In the genomic region with DNA sequence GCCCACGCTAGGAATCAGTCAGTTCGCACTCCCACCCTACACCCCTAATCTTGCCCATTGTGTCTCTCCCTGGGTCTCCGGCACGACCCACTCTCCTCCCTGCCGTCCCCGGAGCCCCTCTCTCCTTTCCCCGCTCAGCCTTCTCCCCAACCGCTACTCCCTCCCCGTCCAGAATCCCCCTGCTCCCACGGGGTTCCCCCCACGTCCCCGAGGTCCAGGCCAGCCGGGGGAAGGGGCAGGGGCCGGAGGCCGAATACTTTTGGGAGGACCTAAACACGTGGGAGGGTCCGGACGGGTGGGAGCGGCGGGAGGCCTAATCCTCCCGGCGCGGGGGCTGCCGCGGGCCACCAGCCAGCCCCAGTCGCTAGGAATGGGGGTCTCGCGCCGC, we compare ENCODE assay signal across 15 cellular contexts. TPM values are rescaled to one million over a fixed set of nuclear protein-coding genes. Genes with fewer than 3 reads are reported as not detected.
DNase-seq lines count a peak whose midpoint lies in the region; ATAC-seq, FAIRE-seq and TF ChIP-seq lines count a peak whose summit lies in the region.
"Had no signal": no experiment of that assay in that cellular context is flagged by ENCODE, and none has a peak within 500 bp of the region (broad histone marks: within the 10 kb centered on the region; RNA-seq: fewer than 3 reads in every experiment).

No MANE protein-coding gene starts in this region.

- FAIRE-seq in HepG2 (lab: Jason Lieb, UNC): no peak
- FAIRE-seq: TTC549 had no signal

- H3F3A ChIP-seq in GM23248 (ENCODE audit: insufficient read depth): no peaks in the 10 kb centered on the region

- in situ Hi-C loops in HepG2 (cut with HindIII; ENCODE audit: extremely low pct_ligation_motif_present, low pct_unique_long_range_greater_than_20kb) (loop anchor here (5.0 kb wide), 1 partner anchor 61 kb away; no protein-coding TSS in a partner anchor), GM23248 (cut with MboI) (no loop called here)

- ATAC-seq in HepG2 (peak; percentile 13), sciatic nerve (peak; percentile 26)
- ATAC-seq in activated naive CD4-positive, alpha-beta T cell treated with anti-CD3 and anti-CD28 coated beads, Interleukin-2, amount 50 U/mL, for 72 hours: no peak

- BruUV-seq in Calu3 (replicated peaks; lab: Mats Ljungman, UMichigan) (no TSS peak), HepG2 (replicated peaks; lab: Mats Ljungman, UMichigan) (TSS peak; percentile 80)

- H3K9me3 Mint-ChIP-seq in Calu3 (ENCODE audit: low read depth, unreplicated experiment): no peaks in the 10 kb centered on the region
- peaks cover 0 to 9% of the 10 kb centered on the region in 2 donors for H3K9me3 Mint-ChIP-seq in activated naive CD4-positive, alpha-beta T cell treated with anti-CD3 and anti-CD28 coated beads, Interleukin-2, amount 50 U/mL, for 72 hours

- peaks cover 5 to 6% of the 10 kb centered on the region in 2 experiments; a peak in 2 of 5 replicates for H3K36me3 ChIP-seq in HepG2 (replicated peaks in 1 of 2; ENCODE audit: control insufficient read depth in 1 of 2, insufficient read depth in 2 of 2, low read length in 2 of 2)
- H3K36me3 ChIP-seq in GM23248 (ENCODE audit: low read depth): no peaks in the 10 kb centered on the region

- H3K9me3 ChIP-seq in HepG2 (ENCODE audit: low read length) (no peaks in the 10 kb centered on the region), GM23248 (ENCODE audit: low read depth) (no peaks in the 10 kb centered on the region)

- H3K27me3 ChIP-seq in dorsolateral prefrontal cortex: peaks cover 0 to 34% (median 16%) of the 10 kb centered on the region in 45 donors
- no peaks in the 10 kb centered on the region; a peak in 1 of 5 replicates for H3K27me3 ChIP-seq in HepG2 (ENCODE audit: control insufficient read depth in 1 of 2, insufficient read depth in 2 of 2, low read length in 2 of 2)
- peaks cover 26% of the 10 kb centered on the region for H3K27me3 ChIP-seq in GM23248 (replicated peaks; ENCODE audit: insufficient read depth)

- 4% methylated on average over 13 of the region's 29 CpGs for WGBS in HepG2 (ENCODE audit: low lambda C conversion rate)
- WGBS in GM23248 (ENCODE audit: low coverage in 1 of 2, low lambda C conversion rate in 2 of 2, missing lambda C conversion rate in 2 of 2), 2 experiments: 2 to 3% methylated on average over 9 to 29 of the region's 29 CpGs

- H3K9ac ChIP-seq in HepG2 (ENCODE audit: insufficient read depth, low read depth, low read length): peak overlapping the region; percentile 75
- H3K9ac ChIP-seq in GM23248: no peak overlapping the region

- TF ChIP-seq EP300 in HepG2 (IDR thresholded peaks at IDR 0.05; ENCODE audit: low read depth in 2 of 2, low read length in 2 of 2) (no peak), HepG2 (CRISPR knock-in tag; IDR thresholded peaks at IDR 0.05; ENCODE audit: borderline replicate concordance) (no peak)

- peaks cover 41% of the 10 kb centered on the region for H3K4me1 ChIP-seq in HepG2 (ENCODE audit: insufficient read depth, low read length)
- no peaks in the 10 kb centered on the region for H3K4me1 ChIP-seq in GM23248 (ENCODE audit: insufficient read depth)

- H3K36me3 Mint-ChIP-seq in Calu3 (ENCODE audit: insufficient read depth, unreplicated experiment): peaks cover 23% of the 10 kb centered on the region
- H3K36me3 Mint-ChIP-seq in activated naive CD4-positive, alpha-beta T cell treated with anti-CD3 and anti-CD28 coated beads, Interleukin-2, amount 50 U/mL, for 72 hours: peaks cover 0 to 7% of the 10 kb centered on the region in 2 donors

- H3K4me3 Mint-ChIP-seq in Calu3 (ENCODE audit: low read depth, unreplicated experiment): peak overlapping the region; percentile 76
- H3K4me3 Mint-ChIP-seq: activated T-helper 1 cell treated with anti-CD3 and anti-CD28 coated beads, Interleukin-12 subunit alpha, Interleukin-12 subunit beta, Interleukin-2, Interleukin-4 antibody, amounts not matched to agents 30 ng/mL and 10 ng/mL and 1 ng/mL, durations not matched to agents 14 hours and 24 hours and 36 hours had no signal

- peaks cover 3% of the 10 kb centered on the region for H3K79me2 ChIP-seq in HepG2 (ENCODE audit: insufficient read depth, low read length)
- H3K79me2 ChIP-seq in GM23248 (ENCODE audit: insufficient read depth): no peaks in the 10 kb centered on the region

- POLR2A ChIA-PET in HepG2 (lab: Yijun Ruan, JAX) (interaction anchor here (0.9 to 4.7 kb wide), 12 partner anchors 10 to 66 kb away, joined by 3 to 40 read pairs (median 6); a partner anchor contains a TSS), HEK293T (lab: Yijun Ruan, JAX) (no interaction called here)

- DNase-seq in Calu3 (no peak), dorsolateral prefrontal cortex (no peak), HepG2 (ENCODE audit: low spot score) (no peak), sciatic nerve (ENCODE audit: low spot score) (no peak), cerebellum (ENCODE audit: low spot score) (no peak), GM23248 (no peak), HEK293T (ENCODE audit: extremely low spot score) (no peak)
- no peak for DNase-seq in activated naive CD4-positive, alpha-beta T cell treated with anti-CD3 and anti-CD28 coated beads, Interleukin-2, amount 50 U/mL, for 72 hours (ENCODE audit: low spot score in 2 of 2)
- DNase-seq: effector CD4-positive, alpha-beta T cell; kidney glomerular epithelial cell; NCI-H1436 treated with DMSO at 0.1 percent for 48 hours; stimulated activated CD4-positive, alpha-beta T cell treated with anti-CD3 and anti-CD28 coated beads, Interleukin-4, amount 100 ng/mL, for 1 hour had no signal

- H3K4me3 ChIP-seq in dorsolateral prefrontal cortex (peak overlapping the region; percentile 8 to 63 (median 44)), HepG2 (replicated peaks in 1 of 3; ENCODE audit: insufficient read depth in 1 of 3, low read depth in 2 of 3, low read length in 3 of 3) (peak overlapping the region; percentile 75 to 88 (median 86)), GM23248 (no peak overlapping the region)

- H3K27ac ChIP-seq in dorsolateral prefrontal cortex (peak overlapping the region in 7 of 59 donors; percentile 21 to 55 (median 43)), HepG2 (ENCODE audit: extremely low read length, insufficient read depth, low read length) (peak overlapping the region; percentile 49), GM23248 (no peak overlapping the region)

- no peak for TF ChIP-seq RAD21 in HepG2 (CRISPR knock-in tag; IDR thresholded peaks at IDR 0.05)

- H3K9me2 ChIP-seq in GM23248 (ENCODE audit: insufficient read depth): no peaks in the 10 kb centered on the region

- H3K27me3 Mint-ChIP-seq in Calu3 (ENCODE audit: unreplicated experiment): no peaks in the 10 kb centered on the region

- no peak overlapping the region for H3K27ac Mint-ChIP-seq in Calu3 (ENCODE audit: unreplicated experiment)
- H3K27ac Mint-ChIP-seq in activated naive CD4-positive, alpha-beta T cell treated with anti-CD3 and anti-CD28 coated beads, Interleukin-2, amount 50 U/mL, for 72 hours: no peak overlapping the region
- H3K27ac Mint-ChIP-seq: activated T-helper 1 cell treated with anti-CD3 and anti-CD28 coated beads, Interleukin-12 subunit alpha, Interleukin-12 subunit beta, Interleukin-2, Interleukin-4 antibody, amounts not matched to agents 30 ng/mL and 10 ng/mL and 1 ng/mL, durations not matched to agents 14 hours and 24 hours and 36 hours had no signal

- H3K4me2 ChIP-seq in HepG2 (ENCODE audit: low read depth, low read length) (peak overlapping the region; percentile 86), GM23248 (ENCODE audit: unreplicated experiment) (no peak overlapping the region)

- CTCF ChIA-PET in Calu3 (lab: Charles Lee) (no interaction called here), HepG2 (lab: Yijun Ruan, JAX; ENCODE audit: low intra/inter-chr PET ratio, low total read pairs) (no interaction called here), HEK293T (lab: Yijun Ruan, JAX) (no interaction called here)

- H2AFZ ChIP-seq in HepG2 (ENCODE audit: low read length): no peak overlapping the region
- no peak overlapping the region for H2AFZ ChIP-seq in GM23248

- intact Hi-C loops in Calu3 (cut with micrococcal nuclease; ENCODE audit: unreplicated experiment): no loop called here
- intact Hi-C loops in dorsolateral prefrontal cortex (cut with DNase I): no loop called here
- intact Hi-C loops in HepG2 (cut with micrococcal nuclease; ENCODE audit: unreplicated experiment): loop anchor here (1.0 to 5.0 kb wide), 3 partner anchors 27 to 444 kb away; a partner anchor contains a TSS
- intact Hi-C loops in sciatic nerve (cut with DNase I): no loop called here

- no peak; a peak in 1 of 4 replicates for TF ChIP-seq POLR2A in HepG2 (IDR thresholded peaks at IDR 0.05; ENCODE audit: insufficient read depth in 1 of 2, low read depth in 2 of 2, low read length in 2 of 2)

- peaks cover 18% of the 10 kb centered on the region for H3K4me1 Mint-ChIP-seq in Calu3 (ENCODE audit: low read depth, unreplicated experiment)

- no peak for TF ChIP-seq CTCF in Calu3 (IDR thresholded peaks at IDR 0.05; ENCODE audit: unreplicated experiment)
- no peak for TF ChIP-seq CTCF in dorsolateral prefrontal cortex (IDR thresholded peaks at IDR 0.05 in 54 of 56, conservative IDR thresholded peaks at IDR 0.05 in 2 of 56; ENCODE audit: low read depth in 1 of 56, partially characterized antibody in 56 of 56)
- no peak for TF ChIP-seq CTCF in HepG2 (CRISPR knock-in tag; IDR thresholded peaks at IDR 0.05)

- H4K20me1 ChIP-seq in HepG2 (ENCODE audit: insufficient read depth, low read length) (peaks cover 2% of the 10 kb centered on the region; the same call in 1 of the 2 replicates), GM23248 (ENCODE audit: insufficient read depth) (no peaks in the 10 kb centered on the region)

RNA-seq across cellular contexts. Expression of a gene that starts 0.6 kb away (rescaled TPM):
- 9.1 and 13.0 TPM in 2 replicates for total RNA-seq in Calu3 (2022)
- 10 to 100 TPM; 13.5 to 63.7 (median 23.5) TPM for total RNA-seq in dorsolateral prefrontal cortex
- total RNA-seq in HepG2 (2016; rRNA removed; fragmentation: Illumina TruSeq; extraction: Trizol): 94.6 and 172 TPM in 2 replicates
- total RNA-seq in HepG2 (2016; cell fraction: cytosol; rRNA removed; fragmentation: Illumina TruSeq; extraction: Trizol; ENCODE audit: low read depth): 63.6 and 75.7 TPM in 2 replicates
- 93.3 and 178 TPM in 2 replicates for total RNA-seq in HepG2 (2016; cell fraction: insoluble cytoplasmic fraction; rRNA removed; fragmentation: Illumina TruSeq; extraction: Trizol)
- total RNA-seq in HepG2 (2016; cell fraction: membrane; rRNA removed; fragmentation: Illumina TruSeq; extraction: Trizol): 68.9 and 86.6 TPM in 2 replicates
- total RNA-seq in HepG2 (2016; cell fraction: nucleus; rRNA removed; fragmentation: Illumina TruSeq; extraction: Trizol): 126 and 156 TPM in 2 replicates
- polyA plus RNA-seq in HepG2 (2011; rRNA removed): 134 and 157 TPM in 2 replicates
- polyA plus RNA-seq in HepG2 (2011; cell fraction: cytosol; rRNA removed): 197 and 233 TPM in 2 replicates
- polyA plus RNA-seq in HepG2 (2011; cell fraction: nucleus; rRNA removed): 164 and 202 TPM in 2 replicates
- polyA plus RNA-seq in HepG2 (2012): 37.9 and 77.4 TPM in 2 replicates
- polyA plus RNA-seq in HepG2 (2016; cell fraction: cytosol; fragmentation: Illumina TruSeq; extraction: Trizol; ENCODE audit: low read depth): 96.7 and 115 TPM in 2 replicates
- polyA plus RNA-seq in HepG2 (2016; cell fraction: insoluble cytoplasmic fraction; fragmentation: Illumina TruSeq; extraction: Trizol; ENCODE audit: low read depth): 134 and 138 TPM in 2 replicates
- 82.1 and 99.5 TPM in 2 replicates for polyA plus RNA-seq in HepG2 (2016; cell fraction: membrane; fragmentation: Illumina TruSeq; extraction: Trizol; ENCODE audit: low read depth)
- 420 and 455 TPM in 2 replicates for polyA plus RNA-seq in HepG2 (2016; cell fraction: nucleus; fragmentation: Illumina TruSeq; extraction: Trizol; ENCODE audit: insufficient read depth, low read depth)
- 22.1 TPM in 1 of 2 replicates, not detected in the other for polyA minus RNA-seq in HepG2 (2011; rRNA and poly(A)+ RNA removed; ENCODE audit: low replicate concordance)
- 17.4 and 20.0 TPM in 2 replicates for polyA minus RNA-seq in HepG2 (2011; cell fraction: cytosol; rRNA and poly(A)+ RNA removed)
- polyA minus RNA-seq in HepG2 (2011; cell fraction: nucleus; rRNA and poly(A)+ RNA removed): 6.1 and 7.3 TPM in 2 replicates
- 261 TPM for total RNA-seq in sciatic nerve
- total RNA-seq in cerebellum: 4.1 TPM
- total RNA-seq in GM23248 (2014; rRNA removed; shearing (Covaris generic)): not detected in 2 replicates
- polyA plus RNA-seq in GM23248 (2016; fragmentation: Nextera tagmentation; extraction: Ambion mirVana): not detected in 2 replicates
- under 1 TPM in 1 of 2 donors, not detected in 1; 0.12 TPM for total RNA-seq in activated naive CD4-positive, alpha-beta T cell treated with anti-CD3 and anti-CD28 coated beads, Interleukin-2, amount 50 U/mL, for 72 hours
- total RNA-seq: activated T-helper 1 cell treated with anti-CD3 and anti-CD28 coated beads, Interleukin-12 subunit alpha, Interleukin-12 subunit beta, Interleukin-2, Interleukin-4 antibody, amounts not matched to agents 30 ng/mL and 10 ng/mL and 1 ng/mL, durations not matched to agents 14 hours and 24 hours and 36 hours had no signal

RNA-seq across cellular contexts. Expression of a gene that starts 17.5 kb away (rescaled TPM):
- total RNA-seq in Calu3 (2022): 22.8 and 26.0 TPM in 2 replicates
- total RNA-seq in dorsolateral prefrontal cortex: 10 to 100 TPM in 55 of 120 experiments, 1 to 10 TPM in 65; 1.9 to 30.5 (median 9.7) TPM
- 4.1 and 7.5 TPM in 2 replicates for total RNA-seq in HepG2 (2016; rRNA removed; fragmentation: Illumina TruSeq; extraction: Trizol)
- total RNA-seq in HepG2 (2016; cell fraction: cytosol; rRNA removed; fragmentation: Illumina TruSeq; extraction: Trizol; ENCODE audit: low read depth): 7.2 and 7.8 TPM in 2 replicates
- total RNA-seq in HepG2 (2016; cell fraction: insoluble cytoplasmic fraction; rRNA removed; fragmentation: Illumina TruSeq; extraction: Trizol): 3.7 and 6.7 TPM in 2 replicates
- 4.8 and 5.6 TPM in 2 replicates for total RNA-seq in HepG2 (2016; cell fraction: membrane; rRNA removed; fragmentation: Illumina TruSeq; extraction: Trizol)
- total RNA-seq in HepG2 (2016; cell fraction: nucleus; rRNA removed; fragmentation: Illumina TruSeq; extraction: Trizol): 17.1 and 19.7 TPM in 2 replicates
- polyA plus RNA-seq in HepG2 (2011; rRNA removed): 3.2 and 3.8 TPM in 2 replicates
- polyA plus RNA-seq in HepG2 (2011; cell fraction: cytosol; rRNA removed): 2.5 and 2.7 TPM in 2 replicates
- 4.0 and 4.3 TPM in 2 replicates for polyA plus RNA-seq in HepG2 (2011; cell fraction: nucleus; rRNA removed)
- 1.2 and 1.4 TPM in 2 replicates for polyA plus RNA-seq in HepG2 (2012)
- polyA plus RNA-seq in HepG2 (2016; cell fraction: cytosol; fragmentation: Illumina TruSeq; extraction: Trizol; ENCODE audit: low read depth): 0.95 and 2.7 TPM in 2 replicates
- 1.9 and 3.9 TPM in 2 replicates for polyA plus RNA-seq in HepG2 (2016; cell fraction: insoluble cytoplasmic fraction; fragmentation: Illumina TruSeq; extraction: Trizol; ENCODE audit: low read depth)
- polyA plus RNA-seq in HepG2 (2016; cell fraction: membrane; fragmentation: Illumina TruSeq; extraction: Trizol; ENCODE audit: low read depth): 1.4 and 1.6 TPM in 2 replicates
- polyA plus RNA-seq in HepG2 (2016; cell fraction: nucleus; fragmentation: Illumina TruSeq; extraction: Trizol; ENCODE audit: insufficient read depth, low read depth): 4.9 and 8.0 TPM in 2 replicates
- polyA minus RNA-seq in HepG2 (2011; rRNA and poly(A)+ RNA removed; ENCODE audit: low replicate concordance): 10.0 and 39.9 TPM in 2 replicates
- polyA minus RNA-seq in HepG2 (2011; cell fraction: cytosol; rRNA and poly(A)+ RNA removed): 2.6 and 3.3 TPM in 2 replicates
- 44.3 and 59.4 TPM in 2 replicates for polyA minus RNA-seq in HepG2 (2011; cell fraction: nucleus; rRNA and poly(A)+ RNA removed)
- 3.3 TPM for total RNA-seq in sciatic nerve
- total RNA-seq in cerebellum: 8.3 TPM
- not detected in 2 replicates for total RNA-seq in GM23248 (2014; rRNA removed; shearing (Covaris generic))
- polyA plus RNA-seq in GM23248 (2016; fragmentation: Nextera tagmentation; extraction: Ambion mirVana): not detected in 2 replicates
- 1 to 10 TPM; 2.3 to 5.8 TPM for total RNA-seq in activated naive CD4-positive, alpha-beta T cell treated with anti-CD3 and anti-CD28 coated beads, Interleukin-2, amount 50 U/mL, for 72 hours

RNA-seq across cellular contexts. Expression of a gene that starts 17.7 kb away (rescaled TPM):
- 14.6 and 22.5 TPM in 2 replicates for total RNA-seq in Calu3 (2022)
- 10 to 100 TPM in 24 of 120 experiments, 1 to 10 TPM in 96; 2.9 to 15.0 (median 7.7) TPM for total RNA-seq in dorsolateral prefrontal cortex
- 34.8 and 38.4 TPM in 2 replicates for total RNA-seq in HepG2 (2016; rRNA removed; fragmentation: Illumina TruSeq; extraction: Trizol)
- 10.3 and 10.8 TPM in 2 replicates for total RNA-seq in HepG2 (2016; cell fraction: cytosol; rRNA removed; fragmentation: Illumina TruSeq; extraction: Trizol; ENCODE audit: low read depth)
- total RNA-seq in HepG2 (2016; cell fraction: insoluble cytoplasmic fraction; rRNA removed; fragmentation: Illumina TruSeq; extraction: Trizol): 30.5 and 35.2 TPM in 2 replicates
- 34.2 and 36.9 TPM in 2 replicates for total RNA-seq in HepG2 (2016; cell fraction: membrane; rRNA removed; fragmentation: Illumina TruSeq; extraction: Trizol)
- 25.0 and 31.2 TPM in 2 replicates for total RNA-seq in HepG2 (2016; cell fraction: nucleus; rRNA removed; fragmentation: Illumina TruSeq; extraction: Trizol)
- 33.0 and 42.2 TPM in 2 replicates for polyA plus RNA-seq in HepG2 (2011; rRNA removed)
- 34.7 and 58.3 TPM in 2 replicates for polyA plus RNA-seq in HepG2 (2011; cell fraction: cytosol; rRNA removed)
- polyA plus RNA-seq in HepG2 (2011; cell fraction: nucleus; rRNA removed): 25.0 and 33.0 TPM in 2 replicates
- polyA plus RNA-seq in HepG2 (2012): 22.2 and 36.3 TPM in 2 replicates
- polyA plus RNA-seq in HepG2 (2016; cell fraction: cytosol; fragmentation: Illumina TruSeq; extraction: Trizol; ENCODE audit: low read depth): 19.9 and 25.0 TPM in 2 replicates
- polyA plus RNA-seq in HepG2 (2016; cell fraction: insoluble cytoplasmic fraction; fragmentation: Illumina TruSeq; extraction: Trizol; ENCODE audit: low read depth): 36.4 and 46.3 TPM in 2 replicates
- polyA plus RNA-seq in HepG2 (2016; cell fraction: membrane; fragmentation: Illumina TruSeq; extraction: Trizol; ENCODE audit: low read depth): 41.1 and 42.5 TPM in 2 replicates
- polyA plus RNA-seq in HepG2 (2016; cell fraction: nucleus; fragmentation: Illumina TruSeq; extraction: Trizol; ENCODE audit: insufficient read depth, low read depth): 34.8 and 36.2 TPM in 2 replicates
- polyA minus RNA-seq in HepG2 (2011; rRNA and poly(A)+ RNA removed; ENCODE audit: low replicate concordance): 45.8 and 71.1 TPM in 2 replicates
- 33.7 and 34.5 TPM in 2 replicates for polyA minus RNA-seq in HepG2 (2011; cell fraction: cytosol; rRNA and poly(A)+ RNA removed)
- 13.3 and 15.4 TPM in 2 replicates for polyA minus RNA-seq in HepG2 (2011; cell fraction: nucleus; rRNA and poly(A)+ RNA removed)
- total RNA-seq in sciatic nerve: 5.8 TPM
- total RNA-seq in cerebellum: 8.2 TPM
- not detected in 2 replicates for total RNA-seq in GM23248 (2014; rRNA removed; shearing (Covaris generic))
- not detected in 2 replicates for polyA plus RNA-seq in GM23248 (2016; fragmentation: Nextera tagmentation; extraction: Ambion mirVana)
- 10 to 100 TPM; 10.8 to 22.3 TPM for total RNA-seq in activated naive CD4-positive, alpha-beta T cell treated with anti-CD3 and anti-CD28 coated beads, Interleukin-2, amount 50 U/mL, for 72 hours
- total RNA-seq: G401 had no signal

RNA-seq across cellular contexts. Expression of a gene that starts 27.8 kb away (rescaled TPM):
- 185 and 189 TPM in 2 replicates for total RNA-seq in Calu3 (2022)
- total RNA-seq in dorsolateral prefrontal cortex: 100 to 1,000 TPM in 95 of 120 experiments, 10 to 100 TPM in 25; 82.2 to 205 (median 110) TPM
- 86.4 and 108 TPM in 2 replicates for total RNA-seq in HepG2 (2016; rRNA removed; fragmentation: Illumina TruSeq; extraction: Trizol)
- 34.3 and 36.1 TPM in 2 replicates for total RNA-seq in HepG2 (2016; cell fraction: cytosol; rRNA removed; fragmentation: Illumina TruSeq; extraction: Trizol; ENCODE audit: low read depth)
- total RNA-seq in HepG2 (2016; cell fraction: insoluble cytoplasmic fraction; rRNA removed; fragmentation: Illumina TruSeq; extraction: Trizol): 77.5 and 106 TPM in 2 replicates
- total RNA-seq in HepG2 (2016; cell fraction: membrane; rRNA removed; fragmentation: Illumina TruSeq; extraction: Trizol): 112 and 119 TPM in 2 replicates
- total RNA-seq in HepG2 (2016; cell fraction: nucleus; rRNA removed; fragmentation: Illumina TruSeq; extraction: Trizol): 81.1 and 91.5 TPM in 2 replicates
- polyA plus RNA-seq in HepG2 (2011; rRNA removed): 69.9 and 87.9 TPM in 2 replicates
- polyA plus RNA-seq in HepG2 (2011; cell fraction: cytosol; rRNA removed): 58.9 and 82.1 TPM in 2 replicates
- polyA plus RNA-seq in HepG2 (2011; cell fraction: nucleus; rRNA removed): 189 and 195 TPM in 2 replicates
- 52.5 and 64.7 TPM in 2 replicates for polyA plus RNA-seq in HepG2 (2012)
- polyA plus RNA-seq in HepG2 (2016; cell fraction: cytosol; fragmentation: Illumina TruSeq; extraction: Trizol; ENCODE audit: low read depth): 22.0 and 24.7 TPM in 2 replicates
- polyA plus RNA-seq in HepG2 (2016; cell fraction: insoluble cytoplasmic fraction; fragmentation: Illumina TruSeq; extraction: Trizol; ENCODE audit: low read depth): 82.2 and 105 TPM in 2 replicates
- polyA plus RNA-seq in HepG2 (2016; cell fraction: membrane; fragmentation: Illumina TruSeq; extraction: Trizol; ENCODE audit: low read depth): 77.8 and 77.9 TPM in 2 replicates
- polyA plus RNA-seq in HepG2 (2016; cell fraction: nucleus; fragmentation: Illumina TruSeq; extraction: Trizol; ENCODE audit: insufficient read depth, low read depth): 138 and 155 TPM in 2 replicates
- 81.7 and 98.0 TPM in 2 replicates for polyA minus RNA-seq in HepG2 (2011; rRNA and poly(A)+ RNA removed; ENCODE audit: low replicate concordance)
- polyA minus RNA-seq in HepG2 (2011; cell fraction: cytosol; rRNA and poly(A)+ RNA removed): 35.3 and 35.6 TPM in 2 replicates
- polyA minus RNA-seq in HepG2 (2011; cell fraction: nucleus; rRNA and poly(A)+ RNA removed): 50.5 and 54.6 TPM in 2 replicates
- 54.0 TPM for total RNA-seq in sciatic nerve
- 41.2 TPM for total RNA-seq in cerebellum
- 48.1 and 53.5 TPM in 2 replicates for total RNA-seq in GM23248 (2014; rRNA removed; shearing (Covaris generic))
- polyA plus RNA-seq in GM23248 (2016; fragmentation: Nextera tagmentation; extraction: Ambion mirVana): 15.8 and 17.3 TPM in 2 replicates
- total RNA-seq in activated naive CD4-positive, alpha-beta T cell treated with anti-CD3 and anti-CD28 coated beads, Interleukin-2, amount 50 U/mL, for 72 hours: 10 to 100 TPM; 57.1 to 77.4 TPM

RNA-seq across cellular contexts. Expression of a gene that starts 38.3 kb away (rescaled TPM):
- total RNA-seq in Calu3 (2022) (5.3 and 5.8 TPM in 2 replicates), dorsolateral prefrontal cortex (10 to 100 TPM in 91 of 120 experiments, 1 to 10 TPM in 29; 6.0 to 19.8 (median 12.1) TPM), HepG2 (2016; rRNA removed; fragmentation: Illumina TruSeq; extraction: Trizol) (3.1 and 4.5 TPM in 2 replicates), sciatic nerve (11.1 TPM), cerebellum (8.2 TPM)
- 0.71 TPM in 2 replicates for total RNA-seq in HepG2 (2016; cell fraction: cytosol; rRNA removed; fragmentation: Illumina TruSeq; extraction: Trizol; ENCODE audit: low read depth)
- total RNA-seq in HepG2 (2016; cell fraction: insoluble cytoplasmic fraction; rRNA removed; fragmentation: Illumina TruSeq; extraction: Trizol): 3.6 and 3.8 TPM in 2 replicates
- total RNA-seq in HepG2 (2016; cell fraction: membrane; rRNA removed; fragmentation: Illumina TruSeq; extraction: Trizol): 1.9 and 2.5 TPM in 2 replicates
- total RNA-seq in HepG2 (2016; cell fraction: nucleus; rRNA removed; fragmentation: Illumina TruSeq; extraction: Trizol): 1.8 and 3.2 TPM in 2 replicates
- polyA plus RNA-seq in HepG2 (2011; rRNA removed) (3.2 and 3.8 TPM in 2 replicates), GM23248 (2016; fragmentation: Nextera tagmentation; extraction: Ambion mirVana) (0.75 and 1.6 TPM in 2 replicates)
- 2.6 and 4.5 TPM in 2 replicates for polyA plus RNA-seq in HepG2 (2011; cell fraction: cytosol; rRNA removed)
- polyA plus RNA-seq in HepG2 (2011; cell fraction: nucleus; rRNA removed): 5.8 and 5.9 TPM in 2 replicates
- polyA plus RNA-seq in HepG2 (2012): 2.1 and 3.1 TPM in 2 replicates
- 0.67 and 0.68 TPM in 2 replicates for polyA plus RNA-seq in HepG2 (2016; cell fraction: cytosol; fragmentation: Illumina TruSeq; extraction: Trizol; ENCODE audit: low read depth)
- polyA plus RNA-seq in HepG2 (2016; cell fraction: insoluble cytoplasmic fraction; fragmentation: Illumina TruSeq; extraction: Trizol; ENCODE audit: low read depth): 3.7 and 4.2 TPM in 2 replicates
- polyA plus RNA-seq in HepG2 (2016; cell fraction: membrane; fragmentation: Illumina TruSeq; extraction: Trizol; ENCODE audit: low read depth): 1.2 and 1.8 TPM in 2 replicates
- 5.2 and 9.1 TPM in 2 replicates for polyA plus RNA-seq in HepG2 (2016; cell fraction: nucleus; fragmentation: Illumina TruSeq; extraction: Trizol; ENCODE audit: insufficient read depth, low read depth)
- 0.37 and 3.7 TPM in 2 replicates for polyA minus RNA-seq in HepG2 (2011; rRNA and poly(A)+ RNA removed; ENCODE audit: low replicate concordance)
- 2.5 and 3.9 TPM in 2 replicates for polyA minus RNA-seq in HepG2 (2011; cell fraction: cytosol; rRNA and poly(A)+ RNA removed)
- polyA minus RNA-seq in HepG2 (2011; cell fraction: nucleus; rRNA and poly(A)+ RNA removed): 1.8 and 2.4 TPM in 2 replicates
- 3.9 and 5.2 TPM in 2 replicates for total RNA-seq in GM23248 (2014; rRNA removed; shearing (Covaris generic))
- total RNA-seq in activated naive CD4-positive, alpha-beta T cell treated with anti-CD3 and anti-CD28 coated beads, Interleukin-2, amount 50 U/mL, for 72 hours: 1 to 10 TPM; 4.4 to 5.0 TPM

Comparison
In these comparisons a context has a peak if more than half of its experiments do, and no peak if none do; other contexts are left out.
1. ATAC-seq: peak in HepG2 (single experiment) and sciatic nerve (single experiment); none in activated naive CD4-positive, alpha-beta T cell treated with anti-CD3 and anti-CD28 coated beads, Interleukin-2, amount 50 U/mL, for 72 hours (0 of 2).